In genomic region chr13:103194871-103195270, GRCh38 we compare ENCODE assay signal across 1 cellular context.
TF ChIP-seq lines count a peak whose summit lies in the region.

No MANE protein-coding gene starts in this region.

TF ChIP-seq in HepG2, 621 proteins besides CTCF, POLR2A, EP300 and RAD21 (continued from another document and continues in another):
- 0 out of 2 replicates have a peak, but pooled peaks have one; percentile 35 for TF ChIP-seq DPF2 (CRISPR knock-in tag; IDR thresholded peaks at IDR 0.05; ENCODE audit: borderline replicate concordance, low read depth)
- no peak for TF ChIP-seq SAFB2 (CRISPR knock-in tag; IDR thresholded peaks at IDR 0.05; ENCODE audit: borderline replicate concordance, low read depth)
- peak; percentile 29; the same call in 1 of the 2 replicates for TF ChIP-seq TFE3 (CRISPR knock-in tag; IDR thresholded peaks at IDR 0.05)
- TF ChIP-seq, protein P1, sequence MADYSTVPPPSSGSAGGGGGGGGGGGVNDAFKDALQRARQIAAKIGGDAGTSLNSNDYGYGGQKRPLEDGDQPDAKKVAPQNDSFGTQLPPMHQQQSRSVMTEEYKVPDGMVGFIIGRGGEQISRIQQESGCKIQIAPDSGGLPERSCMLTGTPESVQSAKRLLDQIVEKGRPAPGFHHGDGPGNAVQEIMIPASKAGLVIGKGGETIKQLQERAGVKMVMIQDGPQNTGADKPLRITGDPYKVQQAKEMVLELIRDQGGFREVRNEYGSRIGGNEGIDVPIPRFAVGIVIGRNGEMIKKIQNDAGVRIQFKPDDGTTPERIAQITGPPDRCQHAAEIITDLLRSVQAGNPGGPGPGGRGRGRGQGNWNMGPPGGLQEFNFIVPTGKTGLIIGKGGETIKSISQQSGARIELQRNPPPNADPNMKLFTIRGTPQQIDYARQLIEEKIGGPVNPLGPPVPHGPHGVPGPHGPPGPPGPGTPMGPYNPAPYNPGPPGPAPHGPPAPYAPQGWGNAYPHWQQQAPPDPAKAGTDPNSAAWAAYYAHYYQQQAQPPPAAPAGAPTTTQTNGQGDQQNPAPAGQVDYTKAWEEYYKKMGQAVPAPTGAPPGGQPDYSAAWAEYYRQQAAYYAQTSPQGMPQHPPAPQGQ (CRISPR knock-in tag; IDR thresholded peaks at IDR 0.05; ENCODE audit: borderline replicate concordance) = no peak
- TF ChIP-seq ZNF619 (CRISPR knock-in tag; IDR thresholded peaks at IDR 0.05) = no peak
- TF ChIP-seq ZGPAT (CRISPR knock-in tag; IDR thresholded peaks at IDR 0.05) = peak; percentile 46; the same call in 1 of the 2 replicates
- 0 out of 2 replicates have a peak, but pooled peaks have one; percentile 20 for TF ChIP-seq FOSL2 (CRISPR knock-in tag; IDR thresholded peaks at IDR 0.05)
- TF ChIP-seq ETV5 (CRISPR knock-in tag; IDR thresholded peaks at IDR 0.05; ENCODE audit: borderline replicate concordance) = peak; percentile 67; the same call in 1 of the 2 replicates
- TF ChIP-seq SOX13 (IDR thresholded peaks at IDR 0.05) = no peak
- TF ChIP-seq SOX13 (CRISPR knock-in tag; conservative IDR thresholded peaks at IDR 0.05 in 1 of 2, IDR thresholded peaks at IDR 0.05 in 1 of 2) = peak in 1 of 2 experiments; percentile 74; a peak in 1 of 4 replicates
- TF ChIP-seq ZFP36L2 (CRISPR knock-in tag; IDR thresholded peaks at IDR 0.05) = no peak
- peak; percentile 89 for TF ChIP-seq MIXL1 (CRISPR knock-in tag; IDR thresholded peaks at IDR 0.05)
- peak; percentile 54; the same call in 1 of the 2 replicates for TF ChIP-seq FOXO1 (CRISPR knock-in tag; IDR thresholded peaks at IDR 0.05)
- TF ChIP-seq CEBPG (CRISPR knock-in tag; IDR thresholded peaks at IDR 0.05) = peak; percentile 41; the same call in 1 of the 2 replicates
- TF ChIP-seq GATA4 (IDR thresholded peaks at IDR 0.05; ENCODE audit: borderline replicate concordance, low read depth) = no peak
- TF ChIP-seq ISL2 (CRISPR knock-in tag; IDR thresholded peaks at IDR 0.05) = 0 out of 2 replicates have a peak, but pooled peaks have one; percentile 21
- no peak for TF ChIP-seq SOX6 (IDR thresholded peaks at IDR 0.05)
- peak; percentile 42; the same call in 1 of the 2 replicates for TF ChIP-seq SOX6 (CRISPR knock-in tag; IDR thresholded peaks at IDR 0.05)
- TF ChIP-seq ZNF550 (CRISPR knock-in tag; IDR thresholded peaks at IDR 0.05; ENCODE audit: borderline replicate concordance) = no peak
- TF ChIP-seq HDAC6 (IDR thresholded peaks at IDR 0.05; ENCODE audit: low read depth, low read length) = no peak
- TF ChIP-seq SOX5 (CRISPR knock-in tag; IDR thresholded peaks at IDR 0.05; ENCODE audit: borderline replicate concordance) = peak; percentile 83
- TF ChIP-seq ZNF713 (CRISPR knock-in tag; IDR thresholded peaks at IDR 0.05) = no peak
- peak; percentile 62 for TF ChIP-seq NCOA2 (CRISPR knock-in tag; IDR thresholded peaks at IDR 0.05)
- TF ChIP-seq, protein P2, sequence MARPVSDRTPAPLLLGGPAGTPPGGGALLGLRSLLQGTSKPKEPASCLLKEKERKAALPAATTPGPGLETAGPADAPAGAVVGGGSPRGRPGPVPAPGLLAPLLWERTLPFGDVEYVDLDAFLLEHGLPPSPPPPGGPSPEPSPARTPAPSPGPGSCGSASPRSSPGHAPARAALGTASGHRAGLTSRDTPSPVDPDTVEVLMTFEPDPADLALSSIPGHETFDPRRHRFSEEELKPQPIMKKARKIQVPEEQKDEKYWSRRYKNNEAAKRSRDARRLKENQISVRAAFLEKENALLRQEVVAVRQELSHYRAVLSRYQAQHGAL (CRISPR knock-in tag; IDR thresholded peaks at IDR 0.05; ENCODE audit: not compliant biosample characterization) = no peak
- TF ChIP-seq CEBPB (IDR thresholded peaks at IDR 0.05; ENCODE audit: borderline replicate concordance, low read depth, low read length) = peak; percentile 11; the same call in 1 of the 2 replicates
- TF ChIP-seq ONECUT2 (CRISPR knock-in tag; IDR thresholded peaks at IDR 0.05) = peak; percentile 63
- TF ChIP-seq, protein P3, sequence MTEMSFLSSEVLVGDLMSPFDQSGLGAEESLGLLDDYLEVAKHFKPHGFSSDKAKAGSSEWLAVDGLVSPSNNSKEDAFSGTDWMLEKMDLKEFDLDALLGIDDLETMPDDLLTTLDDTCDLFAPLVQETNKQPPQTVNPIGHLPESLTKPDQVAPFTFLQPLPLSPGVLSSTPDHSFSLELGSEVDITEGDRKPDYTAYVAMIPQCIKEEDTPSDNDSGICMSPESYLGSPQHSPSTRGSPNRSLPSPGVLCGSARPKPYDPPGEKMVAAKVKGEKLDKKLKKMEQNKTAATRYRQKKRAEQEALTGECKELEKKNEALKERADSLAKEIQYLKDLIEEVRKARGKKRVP (CRISPR knock-in tag; IDR thresholded peaks at IDR 0.05) = peak in 1 of 2 experiments; percentile 39; a peak in 1 of 4 replicates
- TF ChIP-seq GATAD2A (CRISPR knock-in tag; IDR thresholded peaks at IDR 0.05) = peak; percentile 72
- TF ChIP-seq PCBP2 (optimal IDR thresholded peaks at IDR 0.05; ENCODE audit: low read depth, low read length, poor library complexity, severe bottlenecking) = no peak
- TF ChIP-seq ZNF256 (CRISPR knock-in tag; conservative IDR thresholded peaks at IDR 0.05) = no peak
- TF ChIP-seq THAP11 (CRISPR knock-in tag; IDR thresholded peaks at IDR 0.05) = 0 out of 2 replicates have a peak, but pooled peaks have one; percentile 29
- peak; percentile 49 for TF ChIP-seq RARA (CRISPR knock-in tag; IDR thresholded peaks at IDR 0.05)
- TF ChIP-seq THRA (CRISPR knock-in tag; IDR thresholded peaks at IDR 0.05; ENCODE audit: borderline replicate concordance) = peak; percentile 50; the same call in 1 of the 2 replicates
- peak; percentile 71 for TF ChIP-seq RXRB (CRISPR knock-in tag; IDR thresholded peaks at IDR 0.05; ENCODE audit: borderline replicate concordance)
- TF ChIP-seq, protein P4, sequence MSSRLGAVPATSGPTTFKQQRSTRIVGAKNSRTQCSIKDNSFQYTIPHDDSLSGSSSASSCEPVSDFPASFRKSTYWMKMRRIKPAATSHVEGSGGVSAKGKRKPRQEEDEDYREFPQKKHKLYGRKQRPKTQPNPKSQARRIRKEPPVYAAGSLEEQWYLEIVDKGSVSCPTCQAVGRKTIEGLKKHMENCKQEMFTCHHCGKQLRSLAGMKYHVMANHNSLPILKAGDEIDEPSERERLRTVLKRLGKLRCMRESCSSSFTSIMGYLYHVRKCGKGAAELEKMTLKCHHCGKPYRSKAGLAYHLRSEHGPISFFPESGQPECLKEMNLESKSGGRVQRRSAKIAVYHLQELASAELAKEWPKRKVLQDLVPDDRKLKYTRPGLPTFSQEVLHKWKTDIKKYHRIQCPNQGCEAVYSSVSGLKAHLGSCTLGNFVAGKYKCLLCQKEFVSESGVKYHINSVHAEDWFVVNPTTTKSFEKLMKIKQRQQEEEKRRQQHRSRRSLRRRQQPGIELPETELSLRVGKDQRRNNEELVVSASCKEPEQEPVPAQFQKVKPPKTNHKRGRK (CRISPR knock-in tag; IDR thresholded peaks at IDR 0.05) = no peak
- no peak for TF ChIP-seq FOXP1 (IDR thresholded peaks at IDR 0.05)
- TF ChIP-seq FOXP1 (CRISPR knock-in tag; IDR thresholded peaks at IDR 0.05) = peak; percentile 78
- TF ChIP-seq ZKSCAN8 (CRISPR knock-in tag; IDR thresholded peaks at IDR 0.05; ENCODE audit: borderline replicate concordance) = 0 out of 2 replicates have a peak, but pooled peaks have one; percentile 26
- TF ChIP-seq MED1 (CRISPR knock-in tag; IDR thresholded peaks at IDR 0.05) = 0 out of 2 replicates have a peak, but pooled peaks have one; percentile 34
- TF ChIP-seq RERE (CRISPR knock-in tag; IDR thresholded peaks at IDR 0.05; ENCODE audit: low read depth) = 0 out of 2 replicates have a peak, but pooled peaks have one; percentile 41
- TF ChIP-seq, protein P5, sequence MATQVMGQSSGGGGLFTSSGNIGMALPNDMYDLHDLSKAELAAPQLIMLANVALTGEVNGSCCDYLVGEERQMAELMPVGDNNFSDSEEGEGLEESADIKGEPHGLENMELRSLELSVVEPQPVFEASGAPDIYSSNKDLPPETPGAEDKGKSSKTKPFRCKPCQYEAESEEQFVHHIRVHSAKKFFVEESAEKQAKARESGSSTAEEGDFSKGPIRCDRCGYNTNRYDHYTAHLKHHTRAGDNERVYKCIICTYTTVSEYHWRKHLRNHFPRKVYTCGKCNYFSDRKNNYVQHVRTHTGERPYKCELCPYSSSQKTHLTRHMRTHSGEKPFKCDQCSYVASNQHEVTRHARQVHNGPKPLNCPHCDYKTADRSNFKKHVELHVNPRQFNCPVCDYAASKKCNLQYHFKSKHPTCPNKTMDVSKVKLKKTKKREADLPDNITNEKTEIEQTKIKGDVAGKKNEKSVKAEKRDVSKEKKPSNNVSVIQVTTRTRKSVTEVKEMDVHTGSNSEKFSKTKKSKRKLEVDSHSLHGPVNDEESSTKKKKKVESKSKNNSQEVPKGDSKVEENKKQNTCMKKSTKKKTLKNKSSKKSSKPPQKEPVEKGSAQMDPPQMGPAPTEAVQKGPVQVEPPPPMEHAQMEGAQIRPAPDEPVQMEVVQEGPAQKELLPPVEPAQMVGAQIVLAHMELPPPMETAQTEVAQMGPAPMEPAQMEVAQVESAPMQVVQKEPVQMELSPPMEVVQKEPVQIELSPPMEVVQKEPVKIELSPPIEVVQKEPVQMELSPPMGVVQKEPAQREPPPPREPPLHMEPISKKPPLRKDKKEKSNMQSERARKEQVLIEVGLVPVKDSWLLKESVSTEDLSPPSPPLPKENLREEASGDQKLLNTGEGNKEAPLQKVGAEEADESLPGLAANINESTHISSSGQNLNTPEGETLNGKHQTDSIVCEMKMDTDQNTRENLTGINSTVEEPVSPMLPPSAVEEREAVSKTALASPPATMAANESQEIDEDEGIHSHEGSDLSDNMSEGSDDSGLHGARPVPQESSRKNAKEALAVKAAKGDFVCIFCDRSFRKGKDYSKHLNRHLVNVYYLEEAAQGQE (IDR thresholded peaks at IDR 0.05; ENCODE audit: borderline replicate concordance in 1 of 2, low read depth in 1 of 2, low read length in 2 of 2) = no peak
